Comparison of ENCODE assay signal across 12 cellular contexts in the genomic region with DNA sequence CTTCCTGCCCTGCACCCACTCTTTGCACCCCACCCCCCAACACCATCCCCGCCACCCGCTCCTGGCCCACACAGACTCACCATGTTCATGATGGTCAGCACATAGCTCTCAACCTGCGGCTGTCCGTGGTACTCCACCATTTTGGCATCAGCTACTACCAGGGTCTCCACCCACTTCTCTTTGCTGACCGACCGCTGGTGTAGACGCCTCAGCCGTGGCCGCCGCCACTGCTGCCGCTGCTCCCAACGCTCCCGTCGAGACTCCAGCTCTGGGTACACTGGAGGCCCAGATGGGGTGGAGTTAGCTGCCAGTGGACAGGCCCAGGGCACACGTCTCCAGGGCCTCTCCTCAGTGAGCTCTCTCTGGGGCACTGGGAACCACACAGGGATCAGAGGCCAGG. TPM values are rescaled to one million over a fixed set of nuclear protein-coding genes. Genes with fewer than 3 reads are reported as not detected.
A peak's percentile ranks its signal among the peaks of the same experiment; 100 is the strongest.
DNase-seq lines count a peak whose midpoint lies in the region; ATAC-seq and TF ChIP-seq lines count a peak whose summit lies in the region.
"Had no signal": no experiment of that assay in that cellular context is flagged by ENCODE, and none has a peak within 500 bp of the region (broad histone marks: within the 10 kb centered on the region; RNA-seq: fewer than 3 reads in every experiment).

No MANE protein-coding gene starts in this region.

- CTCF ChIA-PET in A673 (lab: Charles Lee), result no interaction called here

- no peak for TF ChIP-seq POLR2A in esophagus muscularis mucosa (IDR thresholded peaks at IDR 0.05; ENCODE audit: low read depth)

- no peaks in the 10 kb centered on the region for H3K27me3 ChIP-seq in right cardiac atrium (ENCODE audit: control insufficient read depth, insufficient read depth)
- H3K27me3 ChIP-seq in esophagus muscularis mucosa, result no peaks in the 10 kb centered on the region
- H3K27me3 ChIP-seq in A673 (replicated peaks; ENCODE audit: insufficient read depth, low read depth, low read length, poor library complexity), result no peaks in the 10 kb centered on the region

- no peak for TF ChIP-seq CTCF in progenitor cell of endocrine pancreas (IDR thresholded peaks at IDR 0.05; ENCODE audit: unreplicated experiment)
- TF ChIP-seq CTCF in esophagus muscularis mucosa (IDR thresholded peaks at IDR 0.05), result no peak
- TF ChIP-seq CTCF in A673 (conservative IDR thresholded peaks at IDR 0.05; ENCODE audit: low read depth, low read length), result no peak

- H3K4me1 ChIP-seq in right cardiac atrium (ENCODE audit: control insufficient read depth, insufficient read depth, low read length) (peaks cover 5% of the 10 kb centered on the region), esophagus muscularis mucosa (peaks cover 0 to 12% (median 3%) of the 10 kb centered on the region in 4 donors), A673 (ENCODE audit: insufficient read depth, low read length, poor library complexity, severe bottlenecking) (no peaks in the 10 kb centered on the region)
- H3K4me1 ChIP-seq: Caco-2 had no signal

- no peaks in the 10 kb centered on the region for H3K9me3 ChIP-seq in right cardiac atrium (ENCODE audit: control insufficient read depth, low read length)
- H3K9me3 ChIP-seq in esophagus muscularis mucosa, result no peaks in the 10 kb centered on the region
- no peaks in the 10 kb centered on the region for H3K9me3 ChIP-seq in A673 (ENCODE audit: low read depth, low read length, poor library complexity, severe bottlenecking)
- H3K9me3 ChIP-seq: Caco-2 had no signal

- H3K4me1 Mint-ChIP-seq in activated T-helper 17 cell treated with anti-CD3 and anti-CD28 coated beads, Interleukin-2, amount 50 U/mL, for 72 hours, result no peaks in the 10 kb centered on the region
- H3K4me1 Mint-ChIP-seq in progenitor cell of endocrine pancreas (ENCODE audit: low read depth), result no peaks in the 10 kb centered on the region

- no peaks in the 10 kb centered on the region for H3K36me3 Mint-ChIP-seq in activated T-helper 17 cell treated with anti-CD3 and anti-CD28 coated beads, Interleukin-2, amount 50 U/mL, for 72 hours (ENCODE audit: low read depth)
- peaks cover 3% of the 10 kb centered on the region for H3K36me3 Mint-ChIP-seq in progenitor cell of endocrine pancreas (ENCODE audit: insufficient read depth)

- peak overlapping the region; percentile 68 for H3K27ac Mint-ChIP-seq in activated T-helper 17 cell treated with anti-CD3 and anti-CD28 coated beads, Interleukin-2, amount 50 U/mL, for 72 hours
- peak overlapping the region; percentile 59 for H3K27ac Mint-ChIP-seq in progenitor cell of endocrine pancreas
- H3K27ac Mint-ChIP-seq: CD4-positive, alpha-beta T cell had no signal

- H3K27ac ChIP-seq in right cardiac atrium (ENCODE audit: low read length) (peak overlapping the region; percentile 28), esophagus muscularis mucosa (replicated peaks in 1 of 4) (no peak overlapping the region), A673 (ENCODE audit: low read depth, low read length, poor library complexity, severe bottlenecking) (no peak overlapping the region)
- H3K27ac ChIP-seq: C4-2B, HL-60 had no signal

- H3K36me3 ChIP-seq in esophagus muscularis mucosa (peaks cover 0 to 22% (median 8%) of the 10 kb centered on the region in 4 donors), A673 (ENCODE audit: insufficient read depth, low read length, poor library complexity, severe bottlenecking) (no peaks in the 10 kb centered on the region)

- H3K4me3 ChIP-seq in right cardiac atrium (ENCODE audit: low read length) (no peak overlapping the region), esophagus muscularis mucosa (no peak overlapping the region), A673 (ENCODE audit: low read depth, low read length, poor library complexity, severe bottlenecking) (no peak overlapping the region)

- WGBS in right cardiac atrium, result 91% methylated on average over 15 of the region's 15 CpGs
- WGBS in esophagus muscularis mucosa, result 99% methylated on average over 8 of the region's 15 CpGs

- POLR2A ChIA-PET in A673 (lab: Charles Lee; ENCODE audit: low non-redundant PET), result no interaction called here

- no TSS peak for BruUV-seq in A673 (replicated peaks; lab: Mats Ljungman, UMichigan)

- H3K4me3 Mint-ChIP-seq in activated T-helper 17 cell treated with anti-CD3 and anti-CD28 coated beads, Interleukin-2, amount 50 U/mL, for 72 hours, result no peak overlapping the region
- no peak overlapping the region for H3K4me3 Mint-ChIP-seq in progenitor cell of endocrine pancreas (ENCODE audit: low read depth)
- H3K4me3 Mint-ChIP-seq: CD4-positive, alpha-beta T cell; H9 had no signal

- peaks cover 3% of the 10 kb centered on the region for H3K27me3 Mint-ChIP-seq in activated T-helper 17 cell treated with anti-CD3 and anti-CD28 coated beads, Interleukin-2, amount 50 U/mL, for 72 hours
- H3K27me3 Mint-ChIP-seq in progenitor cell of endocrine pancreas, result no peaks in the 10 kb centered on the region
- H3K27me3 Mint-ChIP-seq: CD4-positive, alpha-beta T cell had no signal

- TF ChIP-seq EP300 in esophagus muscularis mucosa (IDR thresholded peaks at IDR 0.05), result no peak

- no peaks in the 10 kb centered on the region for H3K9me3 Mint-ChIP-seq in activated T-helper 17 cell treated with anti-CD3 and anti-CD28 coated beads, Interleukin-2, amount 50 U/mL, for 72 hours
- no peaks in the 10 kb centered on the region for H3K9me3 Mint-ChIP-seq in progenitor cell of endocrine pancreas (ENCODE audit: low read depth)
- H3K9me3 Mint-ChIP-seq: CD4-positive, alpha-beta T cell; H9 had no signal

- intact Hi-C loops in right cardiac atrium (cut with DNase I), result no loop called here
- intact Hi-C loops in Right ventricle myocardium superior (cut with DNase I), result no loop called here
- intact Hi-C loops in esophagus muscularis mucosa (cut with DNase I), result no loop called here
- intact Hi-C loops in A673 (cut with micrococcal nuclease; ENCODE audit: unreplicated experiment), result no loop called here

- peak in 1 of 3 donors; percentile 19 for DNase-seq in right cardiac atrium
- no peak for DNase-seq in Right ventricle myocardium superior
- DNase-seq in progenitor cell of endocrine pancreas (ENCODE audit: low spot score, unreplicated experiment), result no peak
- no peak for DNase-seq in esophagus muscularis mucosa (ENCODE audit: extremely low spot score)
- no peak for DNase-seq in A673 (ENCODE audit: low spot score)
- DNase-seq: AML-193; Caco-2; CD4-positive, alpha-beta T cell; H9 had no signal

- ATAC-seq in right cardiac atrium (no peak), Right ventricle myocardium superior (ENCODE audit: poor library complexity) (no peak)
- ATAC-seq in activated T-helper 17 cell treated with anti-CD3 and anti-CD28 coated beads, Interleukin-2, amount 50 U/mL, for 72 hours (replicated peaks), result no peak

RNA-seq across cellular contexts. Expression of gene ADAMTS7, which starts 14.8 kb away (rescaled TPM):
- total RNA-seq in right cardiac atrium, result 10 to 100 TPM; 38.8 to 85.9 (median 82.0) TPM
- 40.3 TPM for polyA plus RNA-seq in right cardiac atrium
- total RNA-seq in Right ventricle myocardium superior, result 31.0 TPM
- 1 to 10 TPM; 1.2 to 4.4 TPM for total RNA-seq in activated T-helper 17 cell treated with anti-CD3 and anti-CD28 coated beads, Interleukin-2, amount 50 U/mL, for 72 hours
- 119 and 127 TPM in 2 replicates for total RNA-seq in progenitor cell of endocrine pancreas
- total RNA-seq in esophagus muscularis mucosa, result 1 to 10 TPM; 2.0 to 4.6 (median 2.3) TPM
- 0.41 and 0.83 TPM in 2 replicates for total RNA-seq in A673 (2021)
